ENCODE assay signal across 27 cellular contexts in genomic region chr10:120184547-120185337, GRCh38.
DNase-seq lines count a peak whose midpoint lies in the region; TF ChIP-seq lines count a peak whose summit lies in the region.
"Had no signal": no experiment of that assay in that cellular context is flagged by ENCODE, and none has a peak within 500 bp of the region (broad histone marks: within the 10 kb centered on the region; RNA-seq: fewer than 3 reads in every experiment).

No MANE protein-coding gene starts in this region.

- no peak for TF ChIP-seq EP300 in transverse colon (IDR thresholded peaks at IDR 0.05; ENCODE audit: low read depth)
- TF ChIP-seq EP300 in suprapubic skin (IDR thresholded peaks at IDR 0.05) = no peak

- TF ChIP-seq POLR2A in transverse colon (IDR thresholded peaks at IDR 0.05) = no peak
- TF ChIP-seq POLR2A in suprapubic skin (IDR thresholded peaks at IDR 0.05) = no peak

- H3K27ac ChIP-seq in transverse colon (no peak overlapping the region), suprapubic skin (no peak overlapping the region)
- H3K27ac ChIP-seq: gastrocnemius medialis, hepatocyte, left lung, Peyer's patch, testis, uterus, WERI-Rb-1 had no signal

- H3K79me2 ChIP-seq in Loucy (ENCODE audit: insufficient read depth, low read length) = no peaks in the 10 kb centered on the region
- H3K79me2 ChIP-seq: hepatocyte had no signal

- no peaks in the 10 kb centered on the region for H3F3A ChIP-seq in Loucy (ENCODE audit: low read depth)

- H3K4me1 ChIP-seq in Loucy (ENCODE audit: insufficient read depth, low read length, poor library complexity, severe bottlenecking) (peaks cover 4% of the 10 kb centered on the region), transverse colon (no peaks in the 10 kb centered on the region), suprapubic skin (peaks cover 3% of the 10 kb centered on the region)
- H3K4me1 ChIP-seq: gastrocnemius medialis, left lung, Peyer's patch, testis, uterus had no signal

- in situ Hi-C loops in transverse colon (cut with MboI; ENCODE audit: low pct_ligation_motif_present in 1 of 4, low pct_unique_long_range_greater_than_20kb in 1 of 4, low sequenced_read_pairs in 3 of 4) = no loop called here

- no peaks in the 10 kb centered on the region for H3K9me2 ChIP-seq in Loucy (replicated peaks; ENCODE audit: low read depth, low read length)

- DNase-seq in NCI-H1417 (lab: John Stamatoyannopoulos, UW) (peak in 2 of 3 experiments; percentile 3 to 7), NCI-H1417 treated with DMSO at 0.1 percent for 48 hours (lab: John Stamatoyannopoulos, UW) (no peak), OCI-M1 (lab: John Stamatoyannopoulos, UW) (peak; percentile 8), retinal pigment epithelial cell (ENCODE audit: low read depth) (no peak), AG20443 (ENCODE audit: low spot score) (no peak), transverse colon (no peak), suprapubic skin (ENCODE audit: low spot score in 2 of 2) (no peak)
- DNase-seq: 8988T; activated CD4-positive, alpha-beta T cell treated with anti-CD3 and anti-CD28 coated beads, Interleukin-2, amount 10 ng/mL, durations not matched to agents 7 days and 5 days; activated gamma-delta T cell treated with Interleukin-2 at 50 U/mL for 16 hours; activated T-cell treated with anti-CD3 and anti-CD28 coated beads, Interleukin-2, amount 50 U/mL, for 24 hours; dermis blood vessel endothelial cell; gastrocnemius medialis; left lung; naive thymus-derived CD4-positive, alpha-beta T cell; NCI-H1092; NCI-H2029 treated with DMSO at 0.1 percent for 48 hours; nucleus accumbens; Peyer's patch; SHP77 treated with DMSO at 0.1 percent for 48 hours; stimulated activated CD4-positive, alpha-beta T cell treated with anti-CD3 and anti-CD28 coated beads, Interleukin-15, amount 100 ng/mL, for 24 hours; stimulated activated naive CD4-positive, alpha-beta T cell treated with Interleukin-2 at 50 U/mL for 16 hours; testis; uterus; WERI-Rb-1 had no signal

- H3K36me3 ChIP-seq in Loucy (ENCODE audit: insufficient read depth, low read length) (no peaks in the 10 kb centered on the region), transverse colon (no peaks in the 10 kb centered on the region), suprapubic skin (no peaks in the 10 kb centered on the region)
- H3K36me3 ChIP-seq: gastrocnemius medialis, left lung, Peyer's patch, uterus, WERI-Rb-1 had no signal

- H3K9me3 ChIP-seq in Loucy (ENCODE audit: insufficient read depth, low read depth, low read length) = no peaks in the 10 kb centered on the region
- H3K9me3 ChIP-seq in transverse colon = no peaks in the 10 kb centered on the region
- H3K9me3 ChIP-seq in suprapubic skin = no peaks in the 10 kb centered on the region
- H3K9me3 ChIP-seq: gastrocnemius medialis, left lung, Peyer's patch, testis, uterus had no signal

- no peak overlapping the region for H3K4me3 ChIP-seq in Loucy (ENCODE audit: low read length, poor library complexity, severe bottlenecking)
- H3K4me3 ChIP-seq in retinal pigment epithelial cell (ENCODE audit: low read length) = no peak overlapping the region
- H3K4me3 ChIP-seq in transverse colon = no peak overlapping the region
- H3K4me3 ChIP-seq in suprapubic skin = no peak overlapping the region
- H3K4me3 ChIP-seq: gastrocnemius medialis, hepatocyte, left lung, Peyer's patch, testis, uterus had no signal

- WGBS in transverse colon (ENCODE audit: low coverage in 1 of 2), 2 donors = 70 to 72% methylated on average over 3 to 7 of the region's 7 CpGs
- 76% methylated on average over 7 of the region's 7 CpGs for WGBS in suprapubic skin

- H3K9ac ChIP-seq in Loucy (ENCODE audit: low read depth, low read length, poor library complexity, severe bottlenecking) = no peak overlapping the region

- intact Hi-C loops in transverse colon (cut with DNase I; ENCODE audit: low total_unique reads) = no loop called here

- TF ChIP-seq CTCF in Loucy (conservative IDR thresholded peaks at IDR 0.05; ENCODE audit: low read length) = 0 out of 2 replicates have a peak, but pooled peaks have one; percentile 15
- peak; percentile 30 for TF ChIP-seq CTCF in retinal pigment epithelial cell (conservative IDR thresholded peaks at IDR 0.05; ENCODE audit: low read depth, low read length)
- no peak for TF ChIP-seq CTCF in transverse colon (IDR thresholded peaks at IDR 0.05)
- no peak for TF ChIP-seq CTCF in suprapubic skin (IDR thresholded peaks at IDR 0.05)

- no peak overlapping the region for H3K4me2 ChIP-seq in Loucy (ENCODE audit: low read depth, low read length, poor library complexity, severe bottlenecking)
- H3K4me2 ChIP-seq: hepatocyte had no signal

- no peak overlapping the region for H2AFZ ChIP-seq in Loucy (ENCODE audit: low read length)
- H2AFZ ChIP-seq: hepatocyte had no signal

- H3K27me3 ChIP-seq in Loucy (ENCODE audit: insufficient read depth, low read length, poor library complexity, severe bottlenecking) (no peaks in the 10 kb centered on the region), transverse colon (no peaks in the 10 kb centered on the region), suprapubic skin (no peaks in the 10 kb centered on the region)
- H3K27me3 ChIP-seq: gastrocnemius medialis, hepatocyte, left lung, Peyer's patch, testis, uterus had no signal

- H4K20me1 ChIP-seq in Loucy (ENCODE audit: insufficient read depth, low read length, poor library complexity, severe bottlenecking) = no peaks in the 10 kb centered on the region

Comparison
In these comparisons a context has a peak if more than half of its experiments do, and no peak if none do; other contexts are left out.
1. DNase-seq: peak in NCI-H1417 (2 of 3) and OCI-M1 (single experiment); none in NCI-H1417 treated with DMSO at 0.1 percent for 48 hours (single experiment), retinal pigment epithelial cell (single experiment), AG20443 (single experiment), transverse colon (single experiment) and suprapubic skin (0 of 2).
2. CTCF ChIP-seq: peak in Loucy (single experiment) and retinal pigment epithelial cell (single experiment); none in transverse colon (0 of 5) and suprapubic skin (0 of 2).